ENCODE assay signal across 1 cellular context in the genomic region with DNA sequence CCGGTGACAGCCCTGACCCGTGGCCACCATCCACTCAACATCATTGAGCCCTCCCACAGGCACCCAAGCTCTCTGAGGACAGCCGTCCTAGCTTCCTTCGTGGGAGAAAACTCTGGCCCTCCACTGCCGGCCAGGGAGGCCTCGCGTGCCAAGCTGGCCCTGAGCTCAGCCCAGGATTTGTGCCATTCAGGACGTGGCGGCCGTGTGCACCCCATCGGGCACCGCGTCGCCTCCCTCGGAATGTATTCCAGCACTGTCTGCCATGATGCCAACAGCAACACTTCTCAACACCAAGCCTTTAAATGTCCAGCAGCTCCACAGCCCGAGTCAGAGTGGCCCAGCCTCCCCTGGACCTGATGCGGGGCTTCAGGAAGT.
TF ChIP-seq lines count a peak whose summit lies in the region.

No MANE protein-coding gene starts in this region.

TF ChIP-seq in HCT116, 20 proteins besides CTCF, POLR2A, EP300 and RAD21 (continued from another document):
- no peak for TF ChIP-seq TCF7L2 (IDR thresholded peaks at IDR 0.05; ENCODE audit: borderline replicate concordance, extremely low read depth, insufficient read depth, insufficient read length)
- no peak for TF ChIP-seq CBX3 (IDR thresholded peaks at IDR 0.05; ENCODE audit: low read depth)
- TF ChIP-seq EZH2phosphoT487 (IDR thresholded peaks at IDR 0.05; ENCODE audit: borderline replicate concordance) = no peak
- TF ChIP-seq SP1 (IDR thresholded peaks at IDR 0.05; ENCODE audit: low read depth) = no peak
- no peak for TF ChIP-seq CEBPB (IDR thresholded peaks at IDR 0.05; ENCODE audit: low read depth)
- no peak for TF ChIP-seq ELF1 (IDR thresholded peaks at IDR 0.05; ENCODE audit: borderline replicate concordance, low read depth)
- TF ChIP-seq YY1 (IDR thresholded peaks at IDR 0.05; ENCODE audit: extremely low read depth, insufficient replicate concordance, low read depth, low read length) = no peak
- no peak for TF ChIP-seq SIN3A (IDR thresholded peaks at IDR 0.05; ENCODE audit: low read depth)
